Comparison of ENCODE assay signal across 8 cellular contexts in the genomic region with DNA sequence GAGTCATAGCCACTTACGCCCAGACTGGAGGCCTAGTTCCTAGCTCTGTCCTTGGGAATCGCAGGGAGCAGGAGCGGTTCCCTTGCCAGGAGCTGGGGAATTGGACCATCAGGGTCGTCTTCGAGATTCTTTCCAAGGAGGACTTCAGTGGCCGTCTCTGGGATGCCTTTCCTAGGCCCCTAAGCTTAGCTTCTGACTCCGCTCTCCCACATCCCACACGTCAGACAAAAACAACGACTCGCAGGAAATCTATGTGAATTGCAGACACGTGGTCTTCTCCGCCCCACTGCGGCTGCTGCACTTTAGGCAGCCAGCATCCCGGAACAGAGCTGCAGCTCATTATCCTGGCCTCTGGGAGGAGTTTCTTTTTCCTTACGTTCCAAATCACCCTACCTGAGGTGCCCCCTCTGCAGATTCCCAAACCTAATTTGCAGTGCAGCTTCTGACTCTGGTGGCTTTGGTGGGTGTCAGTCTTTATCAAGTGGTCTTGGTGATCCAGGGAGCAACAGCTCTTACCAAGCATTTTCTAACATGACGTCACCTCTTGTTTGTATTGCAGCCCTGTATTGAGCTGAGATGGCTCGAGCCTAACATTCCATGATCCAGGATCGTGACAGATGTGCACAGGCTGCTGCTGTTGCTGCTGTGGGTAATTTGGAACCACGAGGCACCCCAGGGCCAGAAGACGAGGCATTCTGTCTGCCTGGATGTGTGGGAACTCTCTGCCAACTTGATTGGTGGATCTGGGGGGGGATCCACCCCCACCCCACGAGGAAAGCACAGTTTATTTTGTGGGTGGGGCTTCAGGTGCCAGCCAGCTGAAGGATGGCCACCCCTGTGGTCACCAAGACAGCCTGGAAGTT. TPM values are rescaled to one million over a fixed set of nuclear protein-coding genes. Genes with fewer than 3 reads are reported as not detected.
DNase-seq lines count a peak whose midpoint lies in the region; ATAC-seq and TF ChIP-seq lines count a peak whose summit lies in the region.

No MANE protein-coding gene starts in this region.

- H3K36me3 ChIP-seq in GM23338 (ENCODE audit: insufficient read depth) (no peaks in the 10 kb centered on the region), NT2/D1 (ENCODE audit: insufficient read depth, insufficient read length, low read length) (peaks cover 28% of the 10 kb centered on the region), neural progenitor cell (no peaks in the 10 kb centered on the region), vagina (peaks cover 0 to 4% of the 10 kb centered on the region in 2 donors)

- H3K4me1 ChIP-seq in GM23338 (ENCODE audit: insufficient read depth) (peaks cover 8% of the 10 kb centered on the region; the same call in 1 of the 2 replicates), NT2/D1 (ENCODE audit: insufficient read depth, insufficient read length) (peaks cover 11% of the 10 kb centered on the region), neural progenitor cell (peaks cover 5% of the 10 kb centered on the region), vagina (peaks cover 46% of the 10 kb centered on the region)

- H3K9ac ChIP-seq in NT2/D1 (ENCODE audit: insufficient read length, low read depth) (peak overlapping the region; percentile 83), neural progenitor cell (no peak overlapping the region)

- peak overlapping the region; percentile 93 for H3K27ac Mint-ChIP-seq in GM23338
- peak overlapping the region; percentile 97 for H3K27ac Mint-ChIP-seq in activated T-helper 1 cell treated with anti-CD3 and anti-CD28 coated beads, Interleukin-12 subunit alpha, Interleukin-12 subunit beta, Interleukin-2, Interleukin-4 antibody, amounts not matched to agents 30 ng/mL and 10 ng/mL and 1 ng/mL, durations not matched to agents 14 hours and 24 hours and 36 hours
- H3K27ac Mint-ChIP-seq in neural progenitor cell, result peak overlapping the region; percentile 92

- H3K4me3 ChIP-seq in GM23338 (peak overlapping the region; percentile 62), NT2/D1 (ENCODE audit: insufficient read length, low read depth) (peak overlapping the region; percentile 75), fibroblast of the aortic adventitia (ENCODE audit: low read depth, low read length) (peak overlapping the region; percentile 99), neural progenitor cell (peak overlapping the region; percentile 72), vagina (peak overlapping the region; percentile 88 to 91)

- H3K4me2 ChIP-seq in GM23338 (peak overlapping the region; percentile 77), neural progenitor cell (peak overlapping the region; percentile 90)

- TF ChIP-seq POLR2A in vagina (IDR thresholded peaks at IDR 0.05), result no peak

- H3K27me3 ChIP-seq in GM23338 (ENCODE audit: insufficient read depth), result no peaks in the 10 kb centered on the region
- no peaks in the 10 kb centered on the region for H3K27me3 ChIP-seq in NT2/D1 (ENCODE audit: insufficient read depth, insufficient read length)
- no peaks in the 10 kb centered on the region for H3K27me3 ChIP-seq in neural progenitor cell
- no peaks in the 10 kb centered on the region for H3K27me3 ChIP-seq in vagina

- H3K79me2 ChIP-seq in GM23338 (replicated peaks; ENCODE audit: insufficient read depth), result peaks cover 7% of the 10 kb centered on the region
- peaks cover 6% of the 10 kb centered on the region for H3K79me2 ChIP-seq in neural progenitor cell (ENCODE audit: low read depth)

- H3K27ac ChIP-seq in GM23338 (ENCODE audit: low read depth), result no peak overlapping the region
- no peak overlapping the region for H3K27ac ChIP-seq in neural progenitor cell
- H3K27ac ChIP-seq in vagina, result peak overlapping the region; percentile 50

- TF ChIP-seq CTCF in GM23338 (conservative IDR thresholded peaks at IDR 0.05; ENCODE audit: low read depth in 2 of 2) (peak in 1 of 2 experiments; percentile 12; a peak in 1 of 4 replicates), fibroblast of the aortic adventitia (IDR thresholded peaks at IDR 0.05; ENCODE audit: insufficient read depth, low read length) (peak; percentile 26), neural progenitor cell (IDR thresholded peaks at IDR 0.05) (no peak), vagina (IDR thresholded peaks at IDR 0.05) (peak in 1 of 3 experiments; percentile 11)

- H3K9me3 Mint-ChIP-seq in GM23338, result no peaks in the 10 kb centered on the region; the same call in 2 of the 3 replicates
- H3K9me3 Mint-ChIP-seq in activated T-helper 1 cell treated with anti-CD3 and anti-CD28 coated beads, Interleukin-12 subunit alpha, Interleukin-12 subunit beta, Interleukin-2, Interleukin-4 antibody, amounts not matched to agents 30 ng/mL and 10 ng/mL and 1 ng/mL, durations not matched to agents 14 hours and 24 hours and 36 hours, result peaks cover 16% of the 10 kb centered on the region
- H3K9me3 Mint-ChIP-seq in neural progenitor cell, result no peaks in the 10 kb centered on the region

- H4K20me1 ChIP-seq in GM23338 (replicated peaks; ENCODE audit: insufficient read depth) (no peaks in the 10 kb centered on the region), neural progenitor cell (ENCODE audit: low read depth) (no peaks in the 10 kb centered on the region)

- peaks cover 22% of the 10 kb centered on the region for H3K36me3 Mint-ChIP-seq in GM23338 (ENCODE audit: low read depth)
- H3K36me3 Mint-ChIP-seq in activated T-helper 1 cell treated with anti-CD3 and anti-CD28 coated beads, Interleukin-12 subunit alpha, Interleukin-12 subunit beta, Interleukin-2, Interleukin-4 antibody, amounts not matched to agents 30 ng/mL and 10 ng/mL and 1 ng/mL, durations not matched to agents 14 hours and 24 hours and 36 hours (ENCODE audit: low read depth), result peaks cover 10% of the 10 kb centered on the region
- no peaks in the 10 kb centered on the region for H3K36me3 Mint-ChIP-seq in neural progenitor cell

- intact Hi-C loops in activated T-helper 1 cell treated with anti-CD3 and anti-CD28 coated beads, Interleukin-12 subunit alpha, Interleukin-12 subunit beta, Interleukin-2, Interleukin-4 antibody, amounts not matched to agents 30 ng/mL and 10 ng/mL and 1 ng/mL, durations not matched to agents 14 hours and 24 hours and 36 hours (cut with micrococcal nuclease), result loop anchor here (5.0 kb wide), 3 partner anchors 259 to 996 kb away; partner anchors contain the start of genes GOT2 and SETD6
- intact Hi-C loops in vagina (cut with DNase I), result loop anchor here (10.0 kb wide), 1 partner anchor 388 kb away; the partner anchor contains the start of gene CFAP20

- H2AFZ ChIP-seq in GM23338, result peak overlapping the region; percentile 2; the same call in 1 of the 2 replicates
- H2AFZ ChIP-seq in neural progenitor cell (replicated peaks), result no peak overlapping the region

- H3F3A ChIP-seq in GM23338 (replicated peaks; ENCODE audit: low read depth) (no peaks in the 10 kb centered on the region), neural progenitor cell (ENCODE audit: low read depth) (peaks cover 8% of the 10 kb centered on the region)

- peak; percentile 75 for DNase-seq in AG08395 (ENCODE audit: low spot score)
- peak; percentile 73 for DNase-seq in GM23338 (ENCODE audit: low spot score)
- DNase-seq in NT2/D1 (ENCODE audit: low read depth, low spot score), result no peak
- peak; percentile 41 for DNase-seq in activated T-helper 1 cell treated with anti-CD3 and anti-CD28 coated beads, Interleukin-12 subunit alpha, Interleukin-12 subunit beta, Interleukin-2, Interleukin-4 antibody, amounts not matched to agents 30 ng/mL and 10 ng/mL and 1 ng/mL, durations not matched to agents 14 hours and 24 hours and 36 hours (ENCODE audit: low spot score)
- DNase-seq in fibroblast of the aortic adventitia (ENCODE audit: low read depth), result peak; percentile 75
- peak; percentile 67 for DNase-seq in neural progenitor cell (ENCODE audit: low spot score)
- DNase-seq in vagina (ENCODE audit: extremely low spot score in 2 of 2), result no peak
- no peak for DNase-seq in NCI-H524 treated with DMSO at 0.1 percent for 48 hours (lab: John Stamatoyannopoulos, UW)

- H3K27me3 Mint-ChIP-seq in GM23338 (ENCODE audit: insufficient read depth, low read depth, poor library complexity) (peaks cover 12% of the 10 kb centered on the region), neural progenitor cell (ENCODE audit: insufficient read depth, low read depth) (peaks cover 2% of the 10 kb centered on the region)
- no peaks in the 10 kb centered on the region for H3K27me3 Mint-ChIP-seq in activated T-helper 1 cell treated with anti-CD3 and anti-CD28 coated beads, Interleukin-12 subunit alpha, Interleukin-12 subunit beta, Interleukin-2, Interleukin-4 antibody, amounts not matched to agents 30 ng/mL and 10 ng/mL and 1 ng/mL, durations not matched to agents 14 hours and 24 hours and 36 hours (ENCODE audit: insufficient read depth)

- peaks cover 11% of the 10 kb centered on the region for H3K4me1 Mint-ChIP-seq in GM23338
- peaks cover 19% of the 10 kb centered on the region for H3K4me1 Mint-ChIP-seq in activated T-helper 1 cell treated with anti-CD3 and anti-CD28 coated beads, Interleukin-12 subunit alpha, Interleukin-12 subunit beta, Interleukin-2, Interleukin-4 antibody, amounts not matched to agents 30 ng/mL and 10 ng/mL and 1 ng/mL, durations not matched to agents 14 hours and 24 hours and 36 hours (ENCODE audit: low read depth)
- H3K4me1 Mint-ChIP-seq in neural progenitor cell, result peaks cover 22% of the 10 kb centered on the region

- no peaks in the 10 kb centered on the region for H3K9me2 ChIP-seq in GM23338 (ENCODE audit: insufficient read depth)

- peak overlapping the region; percentile 99 for H3K4me3 Mint-ChIP-seq in GM23338
- peak overlapping the region; percentile 97 for H3K4me3 Mint-ChIP-seq in activated T-helper 1 cell treated with anti-CD3 and anti-CD28 coated beads, Interleukin-12 subunit alpha, Interleukin-12 subunit beta, Interleukin-2, Interleukin-4 antibody, amounts not matched to agents 30 ng/mL and 10 ng/mL and 1 ng/mL, durations not matched to agents 14 hours and 24 hours and 36 hours
- H3K4me3 Mint-ChIP-seq in neural progenitor cell, result peak overlapping the region; percentile 98

- H3K9me3 ChIP-seq in NT2/D1 (ENCODE audit: insufficient read depth, low read length) (no peaks in the 10 kb centered on the region), neural progenitor cell (ENCODE audit: low read depth) (no peaks in the 10 kb centered on the region), vagina (no peaks in the 10 kb centered on the region)

- ATAC-seq in GM23338, result peak; percentile 14

RNA-seq across cellular contexts. Expression of gene KATNB1, which starts 1.1 kb away (rescaled TPM):
- total RNA-seq in GM23338 (2014; rRNA removed; shearing (Covaris generic)), result 65.9 and 68.6 TPM in 2 replicates
- 28.3 and 31.4 TPM in 2 replicates for polyA plus RNA-seq in GM23338 (2016; fragmentation: Nextera tagmentation; extraction: Ambion mirVana)
- total RNA-seq in activated T-helper 1 cell treated with anti-CD3 and anti-CD28 coated beads, Interleukin-12 subunit alpha, Interleukin-12 subunit beta, Interleukin-2, Interleukin-4 antibody, amounts not matched to agents 30 ng/mL and 10 ng/mL and 1 ng/mL, durations not matched to agents 14 hours and 24 hours and 36 hours, result 46.1 and 49.1 TPM in 2 replicates
- total RNA-seq in fibroblast of the aortic adventitia (ENCODE audit: low replicate concordance) (8.3 and 23.7 TPM in 2 replicates), neural progenitor cell (ENCODE audit: low replicate concordance) (33.5 and 48.2 TPM in 2 replicates), vagina (23.6 TPM)

RNA-seq across cellular contexts. Expression of gene DRC7, which starts 42.0 kb away (rescaled TPM):
- not detected in 2 replicates for total RNA-seq in GM23338 (2014; rRNA removed; shearing (Covaris generic))
- not detected in 2 replicates for polyA plus RNA-seq in GM23338 (2016; fragmentation: Nextera tagmentation; extraction: Ambion mirVana)
- not detected in 2 replicates for total RNA-seq in activated T-helper 1 cell treated with anti-CD3 and anti-CD28 coated beads, Interleukin-12 subunit alpha, Interleukin-12 subunit beta, Interleukin-2, Interleukin-4 antibody, amounts not matched to agents 30 ng/mL and 10 ng/mL and 1 ng/mL, durations not matched to agents 14 hours and 24 hours and 36 hours
- total RNA-seq in fibroblast of the aortic adventitia (ENCODE audit: low replicate concordance) (0.09 TPM in 1 of 2 replicates, not detected in the other), neural progenitor cell (ENCODE audit: low replicate concordance) (0.41 and 0.84 TPM in 2 replicates), vagina (not detected)

Comparison
In these comparisons a context has a peak if more than half of its experiments do, and no peak if none do; other contexts are left out.
1. DNase-seq: peak in AG08395 (single experiment), GM23338 (single experiment), activated T-helper 1 cell treated with anti-CD3 and anti-CD28 coated beads, Interleukin-12 subunit alpha, Interleukin-12 subunit beta, Interleukin-2, Interleukin-4 antibody, amounts not matched to agents 30 ng/mL and 10 ng/mL and 1 ng/mL, durations not matched to agents 14 hours and 24 hours and 36 hours (single experiment), fibroblast of the aortic adventitia (single experiment) and neural progenitor cell (single experiment); none in NT2/D1 (single experiment), vagina (0 of 2) and NCI-H524 treated with DMSO at 0.1 percent for 48 hours (single experiment).
2. Peak in every context shown above with its lines, with median percentiles within 50 percentile points of each other: H3K4me3 ChIP-seq, H3K27ac Mint-ChIP-seq and H3K4me3 Mint-ChIP-seq.